16 cellular contexts compared by ENCODE assay signal in genomic region chr14:34099630-34100029, GRCh38.
"Had no signal": no experiment of that assay in that cellular context is flagged by ENCODE, and none has a peak within 500 bp of the region (broad histone marks: within the 10 kb centered on the region; RNA-seq: fewer than 3 reads in every experiment).

No MANE protein-coding gene starts in this region.

- H3K27ac ChIP-seq: upper lobe of left lung had no signal

- H3K27me3 Mint-ChIP-seq: naive thymus-derived CD8-positive, alpha-beta T cell; T-cell had no signal

- H3K9me3 Mint-ChIP-seq: endodermal cell; naive thymus-derived CD8-positive, alpha-beta T cell; T-cell had no signal

- H3K4me3 Mint-ChIP-seq: endodermal cell; naive thymus-derived CD8-positive, alpha-beta T cell; T-cell had no signal

- H3K27ac Mint-ChIP-seq: endodermal cell, T-cell had no signal

- H3K36me3 ChIP-seq: upper lobe of left lung had no signal

- H3K4me3 ChIP-seq: dorsolateral prefrontal cortex, lung, upper lobe of left lung had no signal

- H3K36me3 Mint-ChIP-seq: naive thymus-derived CD8-positive, alpha-beta T cell; T-cell had no signal

- ATAC-seq: activated CD4-positive, CD25-positive, alpha-beta regulatory T cell treated with anti-CD3 and anti-CD28 coated beads, Interleukin-2, amount 50 U/mL, for 24 hours; naive thymus-derived CD8-positive, alpha-beta T cell; stimulated activated naive CD8-positive, alpha-beta T cell treated with anti-CD3 and anti-CD28 coated beads, Interleukin-15, Interleukin-2, amounts not matched to agents 100 U/mL and 50 U/mL, for 24 hours; T-cell had no signal

- H3K27me3 ChIP-seq: dorsolateral prefrontal cortex, upper lobe of left lung had no signal

- H3K4me1 ChIP-seq: upper lobe of left lung had no signal

- H3K9me3 ChIP-seq: upper lobe of left lung had no signal

- DNase-seq: activated CD4-positive, alpha-beta T cell treated with anti-CD3 and anti-CD28 coated beads, Interleukin-2, amount 50 U/mL, for 4 hours; activated naive CD4-positive, alpha-beta T cell treated with Interleukin-2 at 50 U/mL for 16 hours; activated T-cell treated with anti-CD3 and anti-CD28 coated beads for 4 hours; dorsolateral prefrontal cortex; endodermal cell; head of caudate nucleus; kidney glomerular epithelial cell; midbrain; naive thymus-derived CD8-positive, alpha-beta T cell; retina; stimulated activated naive CD8-positive, alpha-beta T cell treated with anti-CD3 and anti-CD28 coated beads, Interleukin-15, Interleukin-2, amounts not matched to agents 100 U/mL and 50 U/mL, for 24 hours; T-cell; T1000; upper lobe of left lung had no signal
